Comparison of ENCODE assay signal across 10 cellular contexts in the genomic region with DNA sequence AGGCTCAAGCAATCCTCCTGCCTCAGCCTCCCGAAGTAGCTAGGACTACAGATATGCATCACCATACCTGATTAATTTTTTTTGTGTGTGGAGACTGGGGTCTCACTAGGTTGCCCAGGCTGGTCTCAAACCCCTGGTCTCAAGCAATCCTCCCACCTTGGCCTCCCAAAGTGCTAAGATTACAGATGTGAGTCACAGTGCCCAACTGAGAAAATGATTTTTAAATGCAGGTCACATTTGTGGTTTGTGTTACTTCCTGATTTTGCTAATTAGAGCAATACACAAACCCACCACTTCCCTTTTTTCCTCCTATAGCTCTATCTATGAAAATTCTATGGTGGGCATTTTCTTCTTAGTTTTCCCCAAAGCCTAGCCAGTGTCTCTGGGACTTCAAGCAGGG. TPM values are rescaled to one million over a fixed set of nuclear protein-coding genes. Genes with fewer than 3 reads are reported as not detected.
A peak's percentile ranks its signal among the peaks of the same experiment; 100 is the strongest.
DNase-seq lines count a peak whose midpoint lies in the region; ATAC-seq lines count a peak whose summit lies in the region.
"Had no signal": no experiment of that assay in that cellular context is flagged by ENCODE, and none has a peak within 500 bp of the region (broad histone marks: within the 10 kb centered on the region; RNA-seq: fewer than 3 reads in every experiment).

No MANE protein-coding gene starts in this region.

- no peak overlapping the region for H3K27ac Mint-ChIP-seq in stimulated activated memory B cell treated with anti-CD40 and anti-IgM and Interleukin-4, amounts not matched to agents 10 μg/mL and 1 μg/mL and 100 μg/mL, for 72 hours
- H3K27ac Mint-ChIP-seq: dendritic cell treated with granulocyte-macrophage colony-stimulating factor and Interleukin-4, amounts not matched to agents 40 ng/mL and 50 ng/mL, for 4 days had no signal

- H3K4me1 Mint-ChIP-seq in stimulated activated memory B cell treated with anti-CD40 and anti-IgM and Interleukin-4, amounts not matched to agents 10 μg/mL and 1 μg/mL and 100 μg/mL, for 72 hours: peaks cover 14% of the 10 kb centered on the region

- no peak overlapping the region for H3K4me3 ChIP-seq in aorta (ENCODE audit: low read length in 2 of 2)
- no peak overlapping the region for H3K4me3 ChIP-seq in H7 (ENCODE audit: insufficient read depth, low read depth, low read length)

- DNase-seq in MV-4-11 (lab: John Stamatoyannopoulos, UW) (peak; percentile 96), aorta (no peak), glomerular visceral epithelial cell (ENCODE audit: extremely low spot score) (no peak), H7 (no peak)
- DNase-seq: activated CD8-positive, alpha-beta memory T cell treated with anti-CD3 and anti-CD28 coated beads, Interleukin-2, amount 50 U/mL, for 48 hours had no signal

- H3K27me3 Mint-ChIP-seq in stimulated activated memory B cell treated with anti-CD40 and anti-IgM and Interleukin-4, amounts not matched to agents 10 μg/mL and 1 μg/mL and 100 μg/mL, for 72 hours: peaks cover 82% of the 10 kb centered on the region

- no peaks in the 10 kb centered on the region for H3K4me1 ChIP-seq in aorta (ENCODE audit: control insufficient read depth in 1 of 2, insufficient read depth in 2 of 2, low read length in 2 of 2)

- ATAC-seq in GM18909 (IDR thresholded peaks at IDR 0.05; ENCODE audit: poor library complexity, unreplicated experiment) (peak; percentile 66), HG02763 (IDR thresholded peaks at IDR 0.05; ENCODE audit: unreplicated experiment) (peak; percentile 55), aorta (ENCODE audit: low FRiP score) (no peak)
- peak; percentile 85 for ATAC-seq in stimulated activated memory B cell treated with anti-CD40 and anti-IgM and Interleukin-4, amounts not matched to agents 10 μg/mL and 1 μg/mL and 100 μg/mL, for 72 hours
- no peak for ATAC-seq in activated CD4-positive, CD25-positive, alpha-beta regulatory T cell treated with anti-CD3 and anti-CD28 coated beads, Interleukin-2, amount 50 U/mL, for 24 hours

- H3K36me3 Mint-ChIP-seq in stimulated activated memory B cell treated with anti-CD40 and anti-IgM and Interleukin-4, amounts not matched to agents 10 μg/mL and 1 μg/mL and 100 μg/mL, for 72 hours: no peaks in the 10 kb centered on the region

- H3K4me3 Mint-ChIP-seq in stimulated activated memory B cell treated with anti-CD40 and anti-IgM and Interleukin-4, amounts not matched to agents 10 μg/mL and 1 μg/mL and 100 μg/mL, for 72 hours: peak overlapping the region; percentile 21
- H3K4me3 Mint-ChIP-seq: dendritic cell treated with granulocyte-macrophage colony-stimulating factor and Interleukin-4, amounts not matched to agents 40 ng/mL and 50 ng/mL, for 4 days had no signal

- H3K27ac ChIP-seq in aorta (ENCODE audit: low read depth in 1 of 2, low read length in 2 of 2): no peak overlapping the region

- WGBS in aorta, 2 donors: 95% methylated on average over 1 of the region's 1 CpG

- no peaks in the 10 kb centered on the region for H3K9me3 ChIP-seq in aorta (ENCODE audit: control insufficient read depth, low read length)

- H3K36me3 ChIP-seq in aorta (ENCODE audit: control insufficient read depth in 1 of 2, insufficient read depth in 2 of 2, low read length in 1 of 2) (no peaks in the 10 kb centered on the region), H7 (replicated peaks; ENCODE audit: control insufficient read depth, insufficient read depth, low read length) (no peaks in the 10 kb centered on the region)

- no peaks in the 10 kb centered on the region for H3K27me3 ChIP-seq in aorta (ENCODE audit: control insufficient read depth in 1 of 2, insufficient read depth in 2 of 2, low read length in 1 of 2)
- no peaks in the 10 kb centered on the region for H3K27me3 ChIP-seq in H7 (ENCODE audit: control insufficient read depth, insufficient read depth, low read length)

- intact Hi-C loops in aorta (cut with DNase I): no loop called here

- no peaks in the 10 kb centered on the region for H3K9me3 Mint-ChIP-seq in stimulated activated memory B cell treated with anti-CD40 and anti-IgM and Interleukin-4, amounts not matched to agents 10 μg/mL and 1 μg/mL and 100 μg/mL, for 72 hours
- H3K9me3 Mint-ChIP-seq: dendritic cell treated with granulocyte-macrophage colony-stimulating factor and Interleukin-4, amounts not matched to agents 40 ng/mL and 50 ng/mL, for 4 days had no signal

RNA-seq across cellular contexts. Expression of gene TMEM263, which starts 45.5 kb away (rescaled TPM):
- total RNA-seq in aorta: 10 to 100 TPM; 55.5 to 78.9 TPM
- polyA plus RNA-seq in aorta: 10 to 100 TPM; 30.2 to 40.2 TPM
- total RNA-seq in H7 (2014; rRNA removed; shearing (Covaris generic)): 19.0 and 23.7 TPM in 2 replicates

Comparison
In these comparisons a context has a peak if more than half of its experiments do, and no peak if none do; other contexts are left out.
1. ATAC-seq: peak in GM18909 (single experiment), HG02763 (single experiment) and stimulated activated memory B cell treated with anti-CD40 and anti-IgM and Interleukin-4, amounts not matched to agents 10 μg/mL and 1 μg/mL and 100 μg/mL, for 72 hours (single experiment); none in activated CD4-positive, CD25-positive, alpha-beta regulatory T cell treated with anti-CD3 and anti-CD28 coated beads, Interleukin-2, amount 50 U/mL, for 24 hours (0 of 2) and aorta (single experiment).